In genomic region chr12:77946541-77947021, GRCh38 we compare ENCODE assay signal across 1 cellular context.
TF ChIP-seq lines count a peak whose summit lies in the region.

No MANE protein-coding gene starts in this region.

TF ChIP-seq in IMR-90, 13 proteins besides CTCF, POLR2A, EP300 and RAD21 (continued from another document):
- 0 out of 2 replicates have a peak, but pooled peaks have one; percentile 21 for TF ChIP-seq CEBPB (IDR thresholded peaks at IDR 0.05; ENCODE audit: low read depth, low read length)
- no peak for TF ChIP-seq RFX5 (IDR thresholded peaks at IDR 0.05; ENCODE audit: low read depth, low read length)
